8 cellular contexts compared by ENCODE assay signal in the genomic region with DNA sequence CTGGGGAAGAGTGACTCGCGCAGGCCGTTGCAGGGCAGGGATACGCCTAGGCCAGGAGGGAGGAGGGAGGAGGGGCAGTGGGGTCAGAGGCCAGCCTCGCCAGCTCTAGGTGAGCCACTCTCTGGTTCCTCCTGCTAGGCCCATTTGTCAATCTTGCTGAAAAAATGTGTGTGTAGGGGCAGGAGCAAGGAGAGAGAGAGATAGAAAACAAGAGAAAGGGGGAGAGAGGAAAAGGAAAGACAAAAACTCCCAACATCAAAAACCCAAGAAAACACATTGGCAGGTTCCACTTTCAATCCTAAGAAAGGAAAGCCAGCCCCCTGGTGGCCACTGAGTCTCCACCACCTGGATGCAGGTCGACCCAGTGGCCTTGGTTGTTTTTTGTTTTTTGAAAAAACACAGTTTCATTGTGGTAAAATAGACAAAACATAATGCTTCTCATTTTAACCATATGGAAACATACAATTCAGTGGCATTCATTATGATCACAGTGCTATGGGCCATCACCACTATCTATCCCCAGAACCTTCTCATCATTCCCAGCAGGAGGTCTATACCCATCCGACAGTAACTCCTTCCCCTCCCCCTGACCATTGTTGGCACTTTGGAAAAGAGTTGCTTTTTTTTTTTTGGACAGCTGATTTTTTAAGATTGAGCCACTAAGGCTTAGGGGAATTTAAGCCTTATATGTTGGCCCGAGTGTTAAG. TPM values are rescaled to one million over a fixed set of nuclear protein-coding genes. Genes with fewer than 3 reads are reported as not detected.
A peak's percentile ranks its signal among the peaks of the same experiment; 100 is the strongest.
DNase-seq lines count a peak whose midpoint lies in the region; ATAC-seq and TF ChIP-seq lines count a peak whose summit lies in the region.

No MANE protein-coding gene starts in this region.

- peaks cover 6% of the 10 kb centered on the region for H3K4me1 Mint-ChIP-seq in stimulated activated effector memory CD8-positive, alpha-beta T cell treated with anti-CD3 and anti-CD28 coated beads, Interleukin-12 subunit alpha, Interleukin-12 subunit beta, amount 100 ng/mL, for 72 hours

- no peaks in the 10 kb centered on the region for H3F3A ChIP-seq in OCI-LY1 (ENCODE audit: insufficient read depth, low read length)

- no peak for TF ChIP-seq POLR2A in esophagus squamous epithelium (IDR thresholded peaks at IDR 0.05)

- H3K4me3 ChIP-seq in OCI-LY1 (ENCODE audit: low read depth, low read length, poor library complexity, severe bottlenecking), result no peak overlapping the region
- H3K4me3 ChIP-seq in esophagus squamous epithelium, result no peak overlapping the region

- H4K20me1 ChIP-seq in OCI-LY1 (ENCODE audit: insufficient read depth, low read length), result no peaks in the 10 kb centered on the region

- H3K9me3 Mint-ChIP-seq in stimulated activated effector memory CD8-positive, alpha-beta T cell treated with anti-CD3 and anti-CD28 coated beads, Interleukin-12 subunit alpha, Interleukin-12 subunit beta, amount 100 ng/mL, for 72 hours, result no peaks in the 10 kb centered on the region

- no peak overlapping the region for H2AFZ ChIP-seq in OCI-LY1 (ENCODE audit: low read length)

- CTCF ChIA-PET in GM10248 (lab: Yijun Ruan, JAX), result interaction anchor here (0.9 to 7.5 kb wide), 6 partner anchors 9 to 66 kb away, joined by 3 to 57 read pairs (median 10); a partner anchor contains a TSS

- POLR2A ChIA-PET in GM10248 (lab: Yijun Ruan, JAX), result no interaction called here

- DNase-seq in AG08396 (ENCODE audit: low spot score), result peak; percentile 66
- DNase-seq in GM10248 (ENCODE audit: extremely low spot score), result peak; percentile 53
- no peak for DNase-seq in esophagus squamous epithelium (lab: John Stamatoyannopoulos, UW)
- DNase-seq in stimulated activated effector memory CD8-positive, alpha-beta T cell treated with anti-CD3 and anti-CD28 coated beads, Interleukin-12 subunit alpha, Interleukin-12 subunit beta, amount 100 ng/mL, for 72 hours (ENCODE audit: low spot score in 2 of 2), result no peak
- DNase-seq in medulla oblongata (ENCODE audit: extremely low spot score), result no peak

- H3K27ac ChIP-seq in OCI-LY1 (ENCODE audit: low read depth, low read length, poor library complexity, severe bottlenecking), result no peak overlapping the region
- no peak overlapping the region for H3K27ac ChIP-seq in esophagus squamous epithelium

- no peak overlapping the region for H3K4me3 Mint-ChIP-seq in stimulated activated effector memory CD8-positive, alpha-beta T cell treated with anti-CD3 and anti-CD28 coated beads, Interleukin-12 subunit alpha, Interleukin-12 subunit beta, amount 100 ng/mL, for 72 hours

- H3K9me3 ChIP-seq in OCI-LY1 (ENCODE audit: low read length), result no peaks in the 10 kb centered on the region
- H3K9me3 ChIP-seq in esophagus squamous epithelium, result no peaks in the 10 kb centered on the region

- no peak overlapping the region for H3K4me2 ChIP-seq in OCI-LY1 (ENCODE audit: low read length)

- peak overlapping the region; percentile 29 for H3K27ac Mint-ChIP-seq in stimulated activated effector memory CD8-positive, alpha-beta T cell treated with anti-CD3 and anti-CD28 coated beads, Interleukin-12 subunit alpha, Interleukin-12 subunit beta, amount 100 ng/mL, for 72 hours

- ATAC-seq in stimulated activated effector memory CD8-positive, alpha-beta T cell treated with anti-CD3 and anti-CD28 coated beads, Interleukin-12 subunit alpha, Interleukin-12 subunit beta, amount 100 ng/mL, for 72 hours, result no peak
- ATAC-seq in HG03039 (IDR thresholded peaks at IDR 0.05; ENCODE audit: unreplicated experiment), result no peak
- ATAC-seq in GM18870 (IDR thresholded peaks at IDR 0.05; ENCODE audit: unreplicated experiment), result no peak

- H3K9ac ChIP-seq in OCI-LY1 (ENCODE audit: low read length), result no peak overlapping the region

- intact Hi-C loops in esophagus squamous epithelium (cut with DNase I), result no loop called here

- 60 to 70% methylated on average over 7 of the region's 8 CpGs for WGBS in esophagus squamous epithelium, 2 donors

- H3K79me2 ChIP-seq in OCI-LY1 (ENCODE audit: insufficient read depth, low read length), result no peaks in the 10 kb centered on the region

- H3K9me2 ChIP-seq in OCI-LY1 (ENCODE audit: low read depth, low read length), result no peaks in the 10 kb centered on the region

- TF ChIP-seq CTCF in GM10248 (IDR thresholded peaks at IDR 0.05; ENCODE audit: control extremely low read depth, extremely low read depth, low read depth, missing control alignments) (no peak), OCI-LY1 (IDR thresholded peaks at IDR 0.05; ENCODE audit: low read length) (peak; percentile 35; the same call in 1 of the 2 replicates), esophagus squamous epithelium (IDR thresholded peaks at IDR 0.05) (peak in 5 of 6 experiments; percentile 22 to 41 (median 27))

- H3K36me3 ChIP-seq in OCI-LY1 (ENCODE audit: insufficient read depth, low read length) (no peaks in the 10 kb centered on the region), esophagus squamous epithelium (peaks cover 0 to 40% (median 0%) of the 10 kb centered on the region in 3 donors)

- no peaks in the 10 kb centered on the region for H3K36me3 Mint-ChIP-seq in stimulated activated effector memory CD8-positive, alpha-beta T cell treated with anti-CD3 and anti-CD28 coated beads, Interleukin-12 subunit alpha, Interleukin-12 subunit beta, amount 100 ng/mL, for 72 hours

- H3K4me1 ChIP-seq in OCI-LY1 (ENCODE audit: insufficient read depth, low read length, severe bottlenecking), result no peaks in the 10 kb centered on the region
- peaks cover 0 to 9% (median 6%) of the 10 kb centered on the region in 3 donors for H3K4me1 ChIP-seq in esophagus squamous epithelium

- H3K27me3 ChIP-seq in OCI-LY1 (ENCODE audit: insufficient read depth, low read length) (0 out of 2 replicates have a peak, but pooled peaks cover 3% of the 10 kb centered on the region), esophagus squamous epithelium (no peaks in the 10 kb centered on the region)

RNA-seq across cellular contexts. Expression of a gene that starts 10.9 kb away (rescaled TPM):
- total RNA-seq in esophagus squamous epithelium, result 1 to 10 TPM in 1 of 4 donors, not detected in 3; 1.1 TPM

RNA-seq across cellular contexts. Expression of a gene that starts 14.5 kb away (rescaled TPM):
- total RNA-seq in esophagus squamous epithelium, result 1 to 10 TPM in 2 of 4 donors, under 1 TPM in 2; 0.15 to 4.0 (median 1.2) TPM

RNA-seq across cellular contexts. Expression of a gene that starts 46.8 kb away (rescaled TPM):
- total RNA-seq in esophagus squamous epithelium, result 10 to 100 TPM in 3 of 4 donors, 1 to 10 TPM in 1; 9.3 to 63.2 (median 13.5) TPM

Comparison
In these comparisons a context has a peak if more than half of its experiments do, and no peak if none do; other contexts are left out.
1. DNase-seq: peak in AG08396 (single experiment) and GM10248 (single experiment); none in esophagus squamous epithelium (single experiment), stimulated activated effector memory CD8-positive, alpha-beta T cell treated with anti-CD3 and anti-CD28 coated beads, Interleukin-12 subunit alpha, Interleukin-12 subunit beta, amount 100 ng/mL, for 72 hours (0 of 2) and medulla oblongata (single experiment).